In the genomic region with DNA sequence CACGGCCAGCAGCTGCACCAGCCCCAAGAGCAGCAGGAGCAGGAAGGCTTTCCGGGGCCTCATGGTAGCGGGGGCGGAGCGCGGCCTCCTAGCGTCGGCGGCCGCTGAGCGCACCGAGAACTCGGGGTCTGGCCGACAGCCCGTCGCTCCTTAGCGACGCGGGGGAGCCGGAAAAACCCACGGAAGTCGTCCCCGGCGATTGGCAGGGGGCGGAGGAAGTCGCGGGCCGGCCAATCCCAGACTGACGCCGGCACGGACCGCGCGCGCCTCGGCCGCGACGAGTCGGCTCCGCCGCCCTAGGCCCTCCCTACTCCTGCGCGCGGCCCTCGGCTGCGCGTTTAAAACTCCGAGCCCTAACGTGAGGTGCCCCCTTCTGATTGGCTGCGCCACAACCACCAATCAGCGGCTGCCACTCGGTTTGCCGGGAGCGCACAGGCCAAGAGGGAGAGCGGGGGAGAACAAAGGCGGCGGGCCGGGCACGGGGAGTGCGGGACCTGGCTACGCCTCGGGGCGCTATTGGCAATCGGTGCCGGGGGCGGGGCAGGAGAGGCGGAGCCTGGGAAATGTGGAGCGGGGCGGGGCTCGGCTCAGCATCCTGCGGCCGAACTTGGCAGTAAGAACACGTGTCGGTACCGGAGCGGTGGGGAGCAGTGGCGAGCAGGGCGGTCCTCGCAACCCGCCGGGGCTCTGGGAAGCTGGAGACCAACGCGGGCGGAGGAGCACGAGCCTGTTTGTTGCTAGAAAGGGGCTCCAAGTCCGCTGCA, we compare ENCODE assay signal across 1 cellular context.
A peak's percentile ranks its signal among the peaks of the same experiment; 100 is the strongest.
TF ChIP-seq lines count a peak whose summit lies in the region.

A gene with protein sequence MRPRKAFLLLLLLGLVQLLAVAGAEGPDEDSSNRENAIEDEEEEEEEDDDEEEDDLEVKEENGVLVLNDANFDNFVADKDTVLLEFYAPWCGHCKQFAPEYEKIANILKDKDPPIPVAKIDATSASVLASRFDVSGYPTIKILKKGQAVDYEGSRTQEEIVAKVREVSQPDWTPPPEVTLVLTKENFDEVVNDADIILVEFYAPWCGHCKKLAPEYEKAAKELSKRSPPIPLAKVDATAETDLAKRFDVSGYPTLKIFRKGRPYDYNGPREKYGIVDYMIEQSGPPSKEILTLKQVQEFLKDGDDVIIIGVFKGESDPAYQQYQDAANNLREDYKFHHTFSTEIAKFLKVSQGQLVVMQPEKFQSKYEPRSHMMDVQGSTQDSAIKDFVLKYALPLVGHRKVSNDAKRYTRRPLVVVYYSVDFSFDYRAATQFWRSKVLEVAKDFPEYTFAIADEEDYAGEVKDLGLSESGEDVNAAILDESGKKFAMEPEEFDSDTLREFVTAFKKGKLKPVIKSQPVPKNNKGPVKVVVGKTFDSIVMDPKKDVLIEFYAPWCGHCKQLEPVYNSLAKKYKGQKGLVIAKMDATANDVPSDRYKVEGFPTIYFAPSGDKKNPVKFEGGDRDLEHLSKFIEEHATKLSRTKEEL (minus strand): TSS at position 160 of the 764 bp plus-strand sequence. CDS start 97 bp downstream, at position 63.

TF ChIP-seq in GM12878, 131 proteins besides CTCF, POLR2A, EP300 and RAD21 (continued from another document and continues in another):
- TF ChIP-seq, protein P1, sequence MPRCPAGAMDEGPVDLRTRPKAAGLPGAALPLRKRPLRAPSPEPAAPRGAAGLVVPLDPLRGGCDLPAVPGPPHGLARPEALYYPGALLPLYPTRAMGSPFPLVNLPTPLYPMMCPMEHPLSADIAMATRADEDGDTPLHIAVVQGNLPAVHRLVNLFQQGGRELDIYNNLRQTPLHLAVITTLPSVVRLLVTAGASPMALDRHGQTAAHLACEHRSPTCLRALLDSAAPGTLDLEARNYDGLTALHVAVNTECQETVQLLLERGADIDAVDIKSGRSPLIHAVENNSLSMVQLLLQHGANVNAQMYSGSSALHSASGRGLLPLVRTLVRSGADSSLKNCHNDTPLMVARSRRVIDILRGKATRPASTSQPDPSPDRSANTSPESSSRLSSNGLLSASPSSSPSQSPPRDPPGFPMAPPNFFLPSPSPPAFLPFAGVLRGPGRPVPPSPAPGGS (IDR thresholded peaks at IDR 0.05; ENCODE audit: borderline replicate concordance, insufficient read depth, low read depth, low read length, poor library complexity, severe bottlenecking), result no peak
- no peak for TF ChIP-seq ZSCAN29 (IDR thresholded peaks at IDR 0.05)
- TF ChIP-seq SIN3A (IDR thresholded peaks at IDR 0.05; ENCODE audit: low read depth, low read length), result peak; percentile 68
- TF ChIP-seq TARDBP (IDR thresholded peaks at IDR 0.05; ENCODE audit: borderline replicate concordance), result no peak
- TF ChIP-seq MTA3 (IDR thresholded peaks at IDR 0.05; ENCODE audit: borderline replicate concordance, low read length), result no peak
- TF ChIP-seq, protein P2, sequence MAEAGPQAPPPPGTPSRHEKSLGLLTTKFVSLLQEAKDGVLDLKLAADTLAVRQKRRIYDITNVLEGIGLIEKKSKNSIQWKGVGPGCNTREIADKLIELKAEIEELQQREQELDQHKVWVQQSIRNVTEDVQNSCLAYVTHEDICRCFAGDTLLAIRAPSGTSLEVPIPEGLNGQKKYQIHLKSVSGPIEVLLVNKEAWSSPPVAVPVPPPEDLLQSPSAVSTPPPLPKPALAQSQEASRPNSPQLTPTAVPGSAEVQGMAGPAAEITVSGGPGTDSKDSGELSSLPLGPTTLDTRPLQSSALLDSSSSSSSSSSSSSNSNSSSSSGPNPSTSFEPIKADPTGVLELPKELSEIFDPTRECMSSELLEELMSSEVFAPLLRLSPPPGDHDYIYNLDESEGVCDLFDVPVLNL (IDR thresholded peaks at IDR 0.05; ENCODE audit: low read depth, low read length), result peak; percentile 88
- TF ChIP-seq, protein P3, sequence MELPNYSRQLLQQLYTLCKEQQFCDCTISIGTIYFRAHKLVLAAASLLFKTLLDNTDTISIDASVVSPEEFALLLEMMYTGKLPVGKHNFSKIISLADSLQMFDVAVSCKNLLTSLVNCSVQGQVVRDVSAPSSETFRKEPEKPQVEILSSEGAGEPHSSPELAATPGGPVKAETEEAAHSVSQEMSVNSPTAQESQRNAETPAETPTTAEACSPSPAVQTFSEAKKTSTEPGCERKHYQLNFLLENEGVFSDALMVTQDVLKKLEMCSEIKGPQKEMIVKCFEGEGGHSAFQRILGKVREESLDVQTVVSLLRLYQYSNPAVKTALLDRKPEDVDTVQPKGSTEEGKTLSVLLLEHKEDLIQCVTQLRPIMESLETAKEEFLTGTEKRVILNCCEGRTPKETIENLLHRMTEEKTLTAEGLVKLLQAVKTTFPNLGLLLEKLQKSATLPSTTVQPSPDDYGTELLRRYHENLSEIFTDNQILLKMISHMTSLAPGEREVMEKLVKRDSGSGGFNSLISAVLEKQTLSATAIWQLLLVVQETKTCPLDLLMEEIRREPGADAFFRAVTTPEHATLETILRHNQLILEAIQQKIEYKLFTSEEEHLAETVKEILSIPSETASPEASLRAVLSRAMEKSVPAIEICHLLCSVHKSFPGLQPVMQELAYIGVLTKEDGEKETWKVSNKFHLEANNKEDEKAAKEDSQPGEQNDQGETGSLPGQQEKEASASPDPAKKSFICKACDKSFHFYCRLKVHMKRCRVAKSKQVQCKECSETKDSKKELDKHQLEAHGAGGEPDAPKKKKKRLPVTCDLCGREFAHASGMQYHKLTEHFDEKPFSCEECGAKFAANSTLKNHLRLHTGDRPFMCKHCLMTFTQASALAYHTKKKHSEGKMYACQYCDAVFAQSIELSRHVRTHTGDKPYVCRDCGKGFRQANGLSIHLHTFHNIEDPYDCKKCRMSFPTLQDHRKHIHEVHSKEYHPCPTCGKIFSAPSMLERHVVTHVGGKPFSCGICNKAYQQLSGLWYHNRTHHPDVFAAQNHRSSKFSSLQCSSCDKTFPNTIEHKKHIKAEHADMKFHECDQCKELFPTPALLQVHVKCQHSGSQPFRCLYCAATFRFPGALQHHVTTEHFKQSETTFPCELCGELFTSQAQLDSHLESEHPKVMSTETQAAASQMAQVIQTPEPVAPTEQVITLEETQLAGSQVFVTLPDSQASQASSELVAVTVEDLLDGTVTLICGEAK (IDR thresholded peaks at IDR 0.05; ENCODE audit: borderline replicate concordance), result peak; percentile 71; the same call in 1 of the 2 replicates
- peak; percentile 82; the same call in 1 of the 2 replicates for TF ChIP-seq SMARCA5 (IDR thresholded peaks at IDR 0.05)
- TF ChIP-seq, protein P4, sequence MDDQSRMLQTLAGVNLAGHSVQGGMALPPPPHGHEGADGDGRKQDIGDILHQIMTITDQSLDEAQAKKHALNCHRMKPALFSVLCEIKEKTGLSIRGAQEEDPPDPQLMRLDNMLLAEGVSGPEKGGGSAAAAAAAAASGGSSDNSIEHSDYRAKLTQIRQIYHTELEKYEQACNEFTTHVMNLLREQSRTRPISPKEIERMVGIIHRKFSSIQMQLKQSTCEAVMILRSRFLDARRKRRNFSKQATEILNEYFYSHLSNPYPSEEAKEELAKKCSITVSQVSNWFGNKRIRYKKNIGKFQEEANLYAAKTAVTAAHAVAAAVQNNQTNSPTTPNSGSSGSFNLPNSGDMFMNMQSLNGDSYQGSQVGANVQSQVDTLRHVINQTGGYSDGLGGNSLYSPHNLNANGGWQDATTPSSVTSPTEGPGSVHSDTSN (IDR thresholded peaks at IDR 0.05; ENCODE audit: insufficient replicate concordance, low read depth, low read length), result peak; percentile 86
- peak; percentile 77 for TF ChIP-seq SP1 (IDR thresholded peaks at IDR 0.05; ENCODE audit: low read depth, low read length)
- peak; percentile 81; the same call in 1 of the 2 replicates for TF ChIP-seq STAT1 (conservative IDR thresholded peaks at IDR 0.05)
- TF ChIP-seq, protein P5, sequence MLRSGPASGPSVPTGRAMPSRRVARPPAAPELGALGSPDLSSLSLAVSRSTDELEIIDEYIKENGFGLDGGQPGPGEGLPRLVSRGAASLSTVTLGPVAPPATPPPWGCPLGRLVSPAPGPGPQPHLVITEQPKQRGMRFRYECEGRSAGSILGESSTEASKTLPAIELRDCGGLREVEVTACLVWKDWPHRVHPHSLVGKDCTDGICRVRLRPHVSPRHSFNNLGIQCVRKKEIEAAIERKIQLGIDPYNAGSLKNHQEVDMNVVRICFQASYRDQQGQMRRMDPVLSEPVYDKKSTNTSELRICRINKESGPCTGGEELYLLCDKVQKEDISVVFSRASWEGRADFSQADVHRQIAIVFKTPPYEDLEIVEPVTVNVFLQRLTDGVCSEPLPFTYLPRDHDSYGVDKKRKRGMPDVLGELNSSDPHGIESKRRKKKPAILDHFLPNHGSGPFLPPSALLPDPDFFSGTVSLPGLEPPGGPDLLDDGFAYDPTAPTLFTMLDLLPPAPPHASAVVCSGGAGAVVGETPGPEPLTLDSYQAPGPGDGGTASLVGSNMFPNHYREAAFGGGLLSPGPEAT (IDR thresholded peaks at IDR 0.05; ENCODE audit: low read depth), result no peak; the same call in none of the 2 replicates
- peak; percentile 72; the same call in 1 of the 2 replicates for TF ChIP-seq RAD51 (IDR thresholded peaks at IDR 0.05)
- TF ChIP-seq NBN (IDR thresholded peaks at IDR 0.05), result 0 out of 2 replicates have a peak, but pooled peaks have one; percentile 36
- TF ChIP-seq POU2F2 (IDR thresholded peaks at IDR 0.05; ENCODE audit: borderline replicate concordance, low read depth, low read length), result peak; percentile 73; the same call in 2 of the 3 replicates
- peak; percentile 95 for TF ChIP-seq MXI1 (IDR thresholded peaks at IDR 0.05; ENCODE audit: low read depth, low read length)
- TF ChIP-seq PAX5 (IDR thresholded peaks at IDR 0.05; ENCODE audit: borderline replicate concordance, low read depth, low read length), result peak; percentile 21; the same call in 1 of the 2 replicates
- peak; percentile 30; the same call in 1 of the 2 replicates for TF ChIP-seq SPI1 (IDR thresholded peaks at IDR 0.05; ENCODE audit: borderline replicate concordance, insufficient read depth, low read depth, low read length)
- TF ChIP-seq RFX5 (IDR thresholded peaks at IDR 0.05; ENCODE audit: low read depth, low read length), result peak; percentile 76
- no peak for TF ChIP-seq BRCA1 (IDR thresholded peaks at IDR 0.05; ENCODE audit: low read depth, low read length)
- TF ChIP-seq, protein P6, sequence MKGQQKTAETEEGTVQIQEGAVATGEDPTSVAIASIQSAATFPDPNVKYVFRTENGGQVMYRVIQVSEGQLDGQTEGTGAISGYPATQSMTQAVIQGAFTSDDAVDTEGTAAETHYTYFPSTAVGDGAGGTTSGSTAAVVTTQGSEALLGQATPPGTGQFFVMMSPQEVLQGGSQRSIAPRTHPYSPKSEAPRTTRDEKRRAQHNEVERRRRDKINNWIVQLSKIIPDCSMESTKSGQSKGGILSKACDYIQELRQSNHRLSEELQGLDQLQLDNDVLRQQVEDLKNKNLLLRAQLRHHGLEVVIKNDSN (IDR thresholded peaks at IDR 0.05; ENCODE audit: borderline replicate concordance, extremely low read length, insufficient read depth, low read depth, low read length), result peak; percentile 62
- TF ChIP-seq, protein P7, sequence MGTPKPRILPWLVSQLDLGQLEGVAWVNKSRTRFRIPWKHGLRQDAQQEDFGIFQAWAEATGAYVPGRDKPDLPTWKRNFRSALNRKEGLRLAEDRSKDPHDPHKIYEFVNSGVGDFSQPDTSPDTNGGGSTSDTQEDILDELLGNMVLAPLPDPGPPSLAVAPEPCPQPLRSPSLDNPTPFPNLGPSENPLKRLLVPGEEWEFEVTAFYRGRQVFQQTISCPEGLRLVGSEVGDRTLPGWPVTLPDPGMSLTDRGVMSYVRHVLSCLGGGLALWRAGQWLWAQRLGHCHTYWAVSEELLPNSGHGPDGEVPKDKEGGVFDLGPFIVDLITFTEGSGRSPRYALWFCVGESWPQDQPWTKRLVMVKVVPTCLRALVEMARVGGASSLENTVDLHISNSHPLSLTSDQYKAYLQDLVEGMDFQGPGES (IDR thresholded peaks at IDR 0.05), result peak; percentile 83
- TF ChIP-seq RB1 (IDR thresholded peaks at IDR 0.05; ENCODE audit: borderline replicate concordance), result no peak
- TF ChIP-seq, protein P8, sequence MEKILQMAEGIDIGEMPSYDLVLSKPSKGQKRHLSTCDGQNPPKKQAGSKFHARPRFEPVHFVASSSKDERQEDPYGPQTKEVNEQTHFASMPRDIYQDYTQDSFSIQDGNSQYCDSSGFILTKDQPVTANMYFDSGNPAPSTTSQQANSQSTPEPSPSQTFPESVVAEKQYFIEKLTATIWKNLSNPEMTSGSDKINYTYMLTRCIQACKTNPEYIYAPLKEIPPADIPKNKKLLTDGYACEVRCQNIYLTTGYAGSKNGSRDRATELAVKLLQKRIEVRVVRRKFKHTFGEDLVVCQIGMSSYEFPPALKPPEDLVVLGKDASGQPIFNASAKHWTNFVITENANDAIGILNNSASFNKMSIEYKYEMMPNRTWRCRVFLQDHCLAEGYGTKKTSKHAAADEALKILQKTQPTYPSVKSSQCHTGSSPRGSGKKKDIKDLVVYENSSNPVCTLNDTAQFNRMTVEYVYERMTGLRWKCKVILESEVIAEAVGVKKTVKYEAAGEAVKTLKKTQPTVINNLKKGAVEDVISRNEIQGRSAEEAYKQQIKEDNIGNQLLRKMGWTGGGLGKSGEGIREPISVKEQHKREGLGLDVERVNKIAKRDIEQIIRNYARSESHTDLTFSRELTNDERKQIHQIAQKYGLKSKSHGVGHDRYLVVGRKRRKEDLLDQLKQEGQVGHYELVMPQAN (conservative IDR thresholded peaks at IDR 0.05), result peak; percentile 90
- TF ChIP-seq BHLHE40 (IDR thresholded peaks at IDR 0.05; ENCODE audit: borderline replicate concordance in 1 of 2, low read depth in 2 of 2, low read length in 1 of 2), result peak; percentile 75 to 92; a peak in 3 of 4 replicates
- TF ChIP-seq FOS (IDR thresholded peaks at IDR 0.05; ENCODE audit: borderline replicate concordance, extremely low read depth, insufficient read length), result peak; percentile 20
- TF ChIP-seq POLR2AphosphoS5 (IDR thresholded peaks at IDR 0.05; ENCODE audit: low read length), result peak; percentile 82
- TF ChIP-seq, protein P9, sequence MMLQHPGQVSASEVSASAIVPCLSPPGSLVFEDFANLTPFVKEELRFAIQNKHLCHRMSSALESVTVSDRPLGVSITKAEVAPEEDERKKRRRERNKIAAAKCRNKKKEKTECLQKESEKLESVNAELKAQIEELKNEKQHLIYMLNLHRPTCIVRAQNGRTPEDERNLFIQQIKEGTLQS (IDR thresholded peaks at IDR 0.05; ENCODE audit: borderline replicate concordance, extremely low read depth, low read depth, low read length), result peak; percentile 5; the same call in 1 of the 2 replicates
- TF ChIP-seq LARP7 (IDR thresholded peaks at IDR 0.05), result peak; percentile 34; the same call in 1 of the 2 replicates
- TF ChIP-seq, protein P10, sequence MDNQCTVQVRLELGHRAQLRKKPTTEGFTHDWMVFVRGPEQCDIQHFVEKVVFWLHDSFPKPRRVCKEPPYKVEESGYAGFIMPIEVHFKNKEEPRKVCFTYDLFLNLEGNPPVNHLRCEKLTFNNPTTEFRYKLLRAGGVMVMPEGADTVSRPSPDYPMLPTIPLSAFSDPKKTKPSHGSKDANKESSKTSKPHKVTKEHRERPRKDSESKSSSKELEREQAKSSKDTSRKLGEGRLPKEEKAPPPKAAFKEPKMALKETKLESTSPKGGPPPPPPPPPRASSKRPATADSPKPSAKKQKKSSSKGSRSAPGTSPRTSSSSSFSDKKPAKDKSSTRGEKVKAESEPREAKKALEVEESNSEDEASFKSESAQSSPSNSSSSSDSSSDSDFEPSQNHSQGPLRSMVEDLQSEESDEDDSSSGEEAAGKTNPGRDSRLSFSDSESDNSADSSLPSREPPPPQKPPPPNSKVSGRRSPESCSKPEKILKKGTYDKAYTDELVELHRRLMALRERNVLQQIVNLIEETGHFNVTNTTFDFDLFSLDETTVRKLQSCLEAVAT (IDR thresholded peaks at IDR 0.05), result 0 out of 2 replicates have a peak, but pooled peaks have one; percentile 25
- TF ChIP-seq YY1 (IDR thresholded peaks at IDR 0.05; ENCODE audit: low read depth, low read length), result peak; percentile 52; the same call in 1 of the 2 replicates
- peak; percentile 46; the same call in 1 of the 2 replicates for TF ChIP-seq PML (IDR thresholded peaks at IDR 0.05; ENCODE audit: low read length)
- TF ChIP-seq TCF3 (IDR thresholded peaks at IDR 0.05; ENCODE audit: borderline replicate concordance, insufficient read depth, low read depth, low read length), result peak; percentile 78; the same call in 1 of the 2 replicates
- peak; percentile 82 for TF ChIP-seq TAF1 (IDR thresholded peaks at IDR 0.05; ENCODE audit: borderline replicate concordance, low read depth, low read length)
- peak; percentile 82 for TF ChIP-seq GABPA (IDR thresholded peaks at IDR 0.05; ENCODE audit: low read depth)
